18 cellular contexts compared by ENCODE assay signal in the genomic region with DNA sequence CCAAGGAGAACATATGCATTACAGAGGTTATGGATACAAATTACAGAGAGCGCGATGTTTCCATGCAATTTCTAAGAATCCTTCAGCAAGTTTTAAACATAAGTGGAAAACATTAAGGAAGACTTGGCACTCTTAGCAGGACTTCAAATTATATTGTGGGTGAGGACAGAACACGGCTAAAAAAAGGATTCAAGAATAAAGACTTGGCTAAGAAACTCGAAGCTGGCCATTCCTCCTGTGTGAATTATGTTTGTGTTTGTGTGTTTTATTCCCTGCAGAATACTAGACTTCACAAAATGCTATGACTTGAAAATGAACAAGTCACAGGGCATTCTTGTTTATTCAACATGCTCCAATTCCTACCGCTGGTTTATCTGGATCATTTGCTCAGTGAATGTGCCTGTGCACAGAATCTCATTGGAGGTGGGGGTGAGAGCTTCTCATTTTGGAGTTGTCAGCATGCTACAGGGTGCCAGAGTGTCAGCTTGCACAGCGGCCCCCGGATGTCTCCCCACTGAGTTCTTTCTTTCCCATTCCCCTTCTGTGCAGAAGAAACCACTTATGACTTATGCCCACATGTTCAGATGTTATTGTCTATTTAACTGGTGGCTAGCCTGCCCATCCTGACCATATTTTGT.
A peak's percentile ranks its signal among the peaks of the same experiment; 100 is the strongest.
DNase-seq lines count a peak whose midpoint lies in the region; ATAC-seq and TF ChIP-seq lines count a peak whose summit lies in the region.
"Had no signal": no experiment of that assay in that cellular context is flagged by ENCODE, and none has a peak within 500 bp of the region (broad histone marks: within the 10 kb centered on the region; RNA-seq: fewer than 3 reads in every experiment).

No MANE protein-coding gene starts in this region.

- H3K9me3 Mint-ChIP-seq in endodermal cell, result peaks cover 2% of the 10 kb centered on the region

- H3K27ac ChIP-seq in GM23248 (no peak overlapping the region), endodermal cell (ENCODE audit: low read depth, low read length) (no peak overlapping the region), gastrocnemius medialis (no peak overlapping the region)
- H3K27ac ChIP-seq: colonic mucosa, SJSA1 had no signal

- H3K27me3 ChIP-seq in GM23248 (replicated peaks; ENCODE audit: insufficient read depth), result no peaks in the 10 kb centered on the region
- no peaks in the 10 kb centered on the region for H3K27me3 ChIP-seq in endodermal cell (ENCODE audit: control insufficient read depth, insufficient read depth, low read length, poor library complexity, severe bottlenecking)
- H3K27me3 ChIP-seq in gastrocnemius medialis, result no peaks in the 10 kb centered on the region
- H3K27me3 ChIP-seq: colonic mucosa, SJSA1 had no signal

- no peak overlapping the region for H3K4me3 Mint-ChIP-seq in endodermal cell
- H3K4me3 Mint-ChIP-seq: activated CD4-positive, alpha-beta T cell treated with anti-CD3 and anti-CD28 coated beads, Interleukin-2, amount 10 ng/mL, durations not matched to agents 24 days and 14 days; activated naive CD8-positive, alpha-beta T cell treated with anti-CD3 and anti-CD28 coated beads for 36 hours; activated T-helper 17 cell treated with anti-CD3 and anti-CD28 coated beads, Interleukin-2, amount 50 U/mL, for 72 hours; nephron progenitor cell; stimulated activated naive B cell treated with anti-CD40 and anti-IgM and Interleukin-4, amounts not matched to agents 10 μg/mL and 1 μg/mL and 100 μg/mL, for 72 hours; T-helper 1 cell treated with Interleukin-12 subunit alpha and Interleukin-12 subunit beta and Interleukin-4 antibody, amounts not matched to agents 30 μg/mL and 1 μg/mL, for 36 hours had no signal

- peak overlapping the region; percentile 40; the same call in 1 of the 2 replicates for H2AFZ ChIP-seq in GM23248

- no peak for TF ChIP-seq CTCF in endodermal cell (conservative IDR thresholded peaks at IDR 0.05)
- TF ChIP-seq CTCF in gastrocnemius medialis (IDR thresholded peaks at IDR 0.05 in 4 of 5, conservative IDR thresholded peaks at IDR 0.05 in 1 of 5), result no peak

- H3K4me1 ChIP-seq in GM23248 (ENCODE audit: insufficient read depth), result 0 out of 2 replicates have a peak, but pooled peaks cover 4% of the 10 kb centered on the region
- H3K4me1 ChIP-seq in endodermal cell (ENCODE audit: control insufficient read depth, insufficient read depth, low read length), result no peaks in the 10 kb centered on the region
- H3K4me1 ChIP-seq in gastrocnemius medialis, result peaks cover 0 to 8% of the 10 kb centered on the region in 2 donors
- H3K4me1 ChIP-seq: colonic mucosa, SJSA1 had no signal

- no peaks in the 10 kb centered on the region for H3K27me3 Mint-ChIP-seq in endodermal cell (ENCODE audit: insufficient read depth)
- H3K27me3 Mint-ChIP-seq: activated CD4-positive, alpha-beta T cell treated with anti-CD3 and anti-CD28 coated beads, Interleukin-2, amount 10 ng/mL, durations not matched to agents 24 days and 14 days; activated naive CD8-positive, alpha-beta T cell treated with anti-CD3 and anti-CD28 coated beads for 36 hours; activated T-helper 17 cell treated with anti-CD3 and anti-CD28 coated beads, Interleukin-2, amount 50 U/mL, for 72 hours; stimulated activated naive B cell treated with anti-CD40 and anti-IgM and Interleukin-4, amounts not matched to agents 10 μg/mL and 1 μg/mL and 100 μg/mL, for 72 hours had no signal

- in situ Hi-C loops in GM23248 (cut with MboI) (no loop called here), gastrocnemius medialis (cut with MboI; ENCODE audit: low sequenced_read_pairs in 4 of 4) (no loop called here)

- no peak for TF ChIP-seq POLR2A in gastrocnemius medialis (IDR thresholded peaks at IDR 0.05)

- no peak overlapping the region for H3K4me2 ChIP-seq in GM23248 (ENCODE audit: unreplicated experiment)

- H4K20me1 ChIP-seq in GM23248 (ENCODE audit: insufficient read depth), result no peaks in the 10 kb centered on the region

- no peaks in the 10 kb centered on the region for H3K9me2 ChIP-seq in GM23248 (ENCODE audit: insufficient read depth)

- ATAC-seq in gastrocnemius medialis (no peak), GM21423 (IDR thresholded peaks at IDR 0.05; ENCODE audit: unreplicated experiment) (no peak)
- ATAC-seq: activated T-helper 17 cell treated with anti-CD3 and anti-CD28 coated beads, Interleukin-2, amount 50 U/mL, for 72 hours; left colon; stimulated activated naive B cell treated with anti-CD40 and anti-IgM and Interleukin-4, amounts not matched to agents 10 μg/mL and 1 μg/mL and 100 μg/mL, for 72 hours had no signal

- no peaks in the 10 kb centered on the region for H3K9me3 ChIP-seq in GM23248 (ENCODE audit: low read depth)
- H3K9me3 ChIP-seq in endodermal cell (ENCODE audit: control insufficient read depth, low read length), result no peaks in the 10 kb centered on the region
- no peaks in the 10 kb centered on the region for H3K9me3 ChIP-seq in gastrocnemius medialis
- H3K9me3 ChIP-seq: colonic mucosa, SJSA1 had no signal

- peaks cover 4% of the 10 kb centered on the region for H3K4me1 Mint-ChIP-seq in endodermal cell
- H3K4me1 Mint-ChIP-seq: activated CD4-positive, alpha-beta T cell treated with anti-CD3 and anti-CD28 coated beads, Interleukin-2, amount 10 ng/mL, durations not matched to agents 24 days and 14 days; activated naive CD8-positive, alpha-beta T cell treated with anti-CD3 and anti-CD28 coated beads for 36 hours; activated T-helper 17 cell treated with anti-CD3 and anti-CD28 coated beads, Interleukin-2, amount 50 U/mL, for 72 hours; stimulated activated naive B cell treated with anti-CD40 and anti-IgM and Interleukin-4, amounts not matched to agents 10 μg/mL and 1 μg/mL and 100 μg/mL, for 72 hours had no signal

- H3K36me3 Mint-ChIP-seq in endodermal cell (ENCODE audit: low read depth), result no peaks in the 10 kb centered on the region
- H3K36me3 Mint-ChIP-seq: activated naive CD8-positive, alpha-beta T cell treated with anti-CD3 and anti-CD28 coated beads for 36 hours; stimulated activated naive B cell treated with anti-CD40 and anti-IgM and Interleukin-4, amounts not matched to agents 10 μg/mL and 1 μg/mL and 100 μg/mL, for 72 hours had no signal

- peak overlapping the region; percentile 28 for H3K27ac Mint-ChIP-seq in endodermal cell
- H3K27ac Mint-ChIP-seq: activated CD4-positive, alpha-beta T cell treated with anti-CD3 and anti-CD28 coated beads, Interleukin-2, amount 10 ng/mL, durations not matched to agents 24 days and 14 days; activated naive CD8-positive, alpha-beta T cell treated with anti-CD3 and anti-CD28 coated beads for 36 hours; activated T-helper 17 cell treated with anti-CD3 and anti-CD28 coated beads, Interleukin-2, amount 50 U/mL, for 72 hours; nephron progenitor cell; stimulated activated naive B cell treated with anti-CD40 and anti-IgM and Interleukin-4, amounts not matched to agents 10 μg/mL and 1 μg/mL and 100 μg/mL, for 72 hours; T-helper 1 cell treated with Interleukin-12 subunit alpha and Interleukin-12 subunit beta and Interleukin-4 antibody, amounts not matched to agents 30 μg/mL and 1 μg/mL, for 36 hours had no signal

- no peak overlapping the region for H3K9ac ChIP-seq in GM23248
- no peak overlapping the region for H3K9ac ChIP-seq in endodermal cell (ENCODE audit: extremely low read depth, low read length, poor library complexity, severe bottlenecking)

- WGBS in GM23248 (ENCODE audit: low coverage in 1 of 2, low lambda C conversion rate in 2 of 2, missing lambda C conversion rate in 2 of 2), 2 experiments, result 13% methylated on average over 7 of the region's 7 CpGs
- WGBS in endodermal cell (ENCODE audit: insufficient coverage in 1 of 2, insufficient read length in 1 of 2), 2 experiments, result 77 to 90% methylated on average over 3 to 7 of the region's 7 CpGs

- intact Hi-C loops in gastrocnemius medialis (cut with DNase I; ENCODE audit: low total_unique reads), result no loop called here

- H3K79me2 ChIP-seq in GM23248 (ENCODE audit: insufficient read depth), result no peaks in the 10 kb centered on the region

- H3K36me3 ChIP-seq in GM23248 (ENCODE audit: low read depth) (no peaks in the 10 kb centered on the region), endodermal cell (ENCODE audit: control insufficient read depth, insufficient read depth, low read length) (no peaks in the 10 kb centered on the region), gastrocnemius medialis (no peaks in the 10 kb centered on the region)
- H3K36me3 ChIP-seq: colonic mucosa, SJSA1 had no signal

- no peaks in the 10 kb centered on the region for H3F3A ChIP-seq in GM23248 (ENCODE audit: insufficient read depth)

- no peak overlapping the region for H3K4me3 ChIP-seq in GM23248
- H3K4me3 ChIP-seq in endodermal cell (ENCODE audit: low read length), result no peak overlapping the region
- no peak overlapping the region for H3K4me3 ChIP-seq in gastrocnemius medialis
- H3K4me3 ChIP-seq: colonic mucosa, SJSA1 had no signal

- DNase-seq in GM23248, result no peak
- peak; percentile 97 for DNase-seq in NCI-H446 treated with DMSO at 0.1 percent for 48 hours (lab: John Stamatoyannopoulos, UW)
- DNase-seq in endodermal cell, result no peak
- peak; percentile 15 for DNase-seq in renal cortical epithelial cell (ENCODE audit: low read depth)
- no peak for DNase-seq in gastrocnemius medialis
- no peak for DNase-seq in NCI-H1436 (lab: John Stamatoyannopoulos, UW)
- DNase-seq: activated CD4-positive, alpha-beta T cell treated with anti-CD3 and anti-CD28 coated beads, Interleukin-2, amount 10 ng/mL, durations not matched to agents 24 days and 14 days; activated naive CD8-positive, alpha-beta T cell treated with anti-CD3 and anti-CD28 coated beads for 36 hours; colonic mucosa; left colon; NCI-H510A; nephron progenitor cell; NK-92 treated with Interleukin-12 subunit alpha and Interleukin-12 subunit beta, amount 100 ng/mL, for 24 hours; stimulated activated naive B cell treated with anti-CD40 and anti-IgM and Interleukin-4, amounts not matched to agents 10 μg/mL and 1 μg/mL and 100 μg/mL, for 72 hours had no signal

Comparison
In these comparisons a context has a peak if more than half of its experiments do, and no peak if none do; other contexts are left out.
1. DNase-seq: peak in NCI-H446 treated with DMSO at 0.1 percent for 48 hours (single experiment) and renal cortical epithelial cell (single experiment); none in GM23248 (single experiment), endodermal cell (single experiment), gastrocnemius medialis (0 of 2) and NCI-H1436 (single experiment).